ENCODE assay signal across 10 cellular contexts in the genomic region with DNA sequence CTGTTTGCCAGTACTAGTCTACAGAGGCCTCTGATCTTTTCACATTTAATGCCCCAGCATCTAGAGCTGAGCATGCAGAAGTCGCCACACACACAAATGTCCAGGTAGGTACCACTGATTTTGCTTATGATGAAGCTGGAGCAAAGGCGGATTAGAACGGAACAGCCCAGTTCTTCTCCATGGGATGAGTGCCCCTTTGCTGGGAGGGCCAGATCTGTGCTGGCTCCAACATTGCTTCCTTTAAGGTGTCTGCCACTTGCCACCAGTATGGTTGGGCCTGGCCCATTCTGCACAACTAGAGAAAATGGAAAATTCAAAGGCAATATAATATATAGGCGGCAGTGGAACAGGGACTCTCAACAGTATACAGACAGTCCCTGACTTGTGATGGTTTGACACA. TPM values are rescaled to one million over a fixed set of nuclear protein-coding genes. Genes with fewer than 3 reads are reported as not detected.
DNase-seq lines count a peak whose midpoint lies in the region; ATAC-seq and TF ChIP-seq lines count a peak whose summit lies in the region.
"Had no signal": no experiment of that assay in that cellular context is flagged by ENCODE, and none has a peak within 500 bp of the region (broad histone marks: within the 10 kb centered on the region; RNA-seq: fewer than 3 reads in every experiment).

No MANE protein-coding gene starts in this region.

- H3K36me3 ChIP-seq in DND-41 (ENCODE audit: insufficient read depth, low read length) (peaks cover 4% of the 10 kb centered on the region), OCI-LY7 (ENCODE audit: insufficient read depth, low read length) (no peaks in the 10 kb centered on the region; the same call in 1 of the 2 replicates), esophagus muscularis mucosa (no peaks in the 10 kb centered on the region), skeletal muscle tissue (ENCODE audit: control insufficient read depth in 3 of 3, insufficient read depth in 3 of 3, low read length in 3 of 3) (peaks cover 0 to 4% (median 0%) of the 10 kb centered on the region in 3 donors)
- H3K36me3 ChIP-seq: upper lobe of right lung had no signal

- DNase-seq in DND-41 (no peak), OCI-LY7 (ENCODE audit: low spot score) (no peak), esophagus muscularis mucosa (ENCODE audit: extremely low spot score) (no peak), NCI-H2107 treated with DMSO at 0.1 percent for 48 hours (lab: John Stamatoyannopoulos, UW; ENCODE audit: unreplicated experiment) (no peak), caudate nucleus (lab: John Stamatoyannopoulos, UW) (no peak)
- DNase-seq: NCI-H69, upper lobe of right lung had no signal

- H3K27me3 ChIP-seq in DND-41 (ENCODE audit: insufficient read depth, low read length, poor library complexity) (no peaks in the 10 kb centered on the region), esophagus muscularis mucosa (no peaks in the 10 kb centered on the region), skeletal muscle tissue (ENCODE audit: control insufficient read depth in 3 of 3, insufficient read depth in 3 of 3, low read length in 3 of 3) (no peaks in the 10 kb centered on the region)
- H3K27me3 ChIP-seq: hepatocyte, upper lobe of right lung had no signal

- TF ChIP-seq EP300 in esophagus muscularis mucosa (IDR thresholded peaks at IDR 0.05) = no peak

- TF ChIP-seq POLR2A in esophagus muscularis mucosa (IDR thresholded peaks at IDR 0.05; ENCODE audit: low read depth) = no peak

- CTCF ChIA-PET in OCI-LY7 (lab: Charles Lee; ENCODE audit: unreplicated experiment) = no interaction called here

- H3K9me3 ChIP-seq in DND-41 (ENCODE audit: insufficient read depth, low read length, severe bottlenecking) (no peaks in the 10 kb centered on the region), OCI-LY7 (ENCODE audit: low read length) (no peaks in the 10 kb centered on the region), esophagus muscularis mucosa (no peaks in the 10 kb centered on the region), skeletal muscle tissue (ENCODE audit: control insufficient read depth in 3 of 3, low read length in 3 of 3) (no peaks in the 10 kb centered on the region)
- H3K9me3 ChIP-seq: upper lobe of right lung had no signal

- H3K4me2 ChIP-seq in DND-41 (ENCODE audit: insufficient read depth, low read length) = peak overlapping the region; percentile 83
- peak overlapping the region; percentile 92 for H3K4me2 ChIP-seq in OCI-LY7 (ENCODE audit: low read length)

- ATAC-seq in DND-41 (ENCODE audit: insufficient read depth, low read depth) = no peak
- no peak for ATAC-seq in GM18502 (IDR thresholded peaks at IDR 0.05; ENCODE audit: poor library complexity, unreplicated experiment)
- ATAC-seq: upper lobe of right lung had no signal

- TF ChIP-seq CTCF in DND-41 (IDR thresholded peaks at IDR 0.05; ENCODE audit: borderline replicate concordance, extremely low read depth, low read length, poor library complexity, severe bottlenecking) (no peak), OCI-LY7 (conservative IDR thresholded peaks at IDR 0.05; ENCODE audit: low read length) (no peak), esophagus muscularis mucosa (IDR thresholded peaks at IDR 0.05) (no peak)

- POLR2A ChIA-PET in OCI-LY7 (lab: Charles Lee) = interaction anchor here (3.0 kb wide), 1 partner anchor 11 kb away, joined by 17 read pairs; no protein-coding TSS in a partner anchor

- peaks cover 11% of the 10 kb centered on the region for H4K20me1 ChIP-seq in DND-41 (ENCODE audit: insufficient read depth, low read length)
- H4K20me1 ChIP-seq in OCI-LY7 (ENCODE audit: insufficient read depth, low read length) = no peaks in the 10 kb centered on the region

- H3K27ac ChIP-seq in DND-41 (ENCODE audit: low read length) (no peak overlapping the region), OCI-LY7 (ENCODE audit: low read depth, low read length, poor library complexity, severe bottlenecking) (no peak overlapping the region), esophagus muscularis mucosa (replicated peaks in 1 of 4) (peak overlapping the region; percentile 98 to 100 (median 100)), skeletal muscle tissue (ENCODE audit: low read depth, low read length) (no peak overlapping the region), caudate nucleus (ENCODE audit: low read depth, low read length) (no peak overlapping the region)

- H3K4me3 ChIP-seq in DND-41 (ENCODE audit: low read depth in 1 of 2, low read length in 2 of 2) = peak overlapping the region in 1 of 2 experiments; percentile 86; a peak in 1 of 4 replicates
- no peak overlapping the region for H3K4me3 ChIP-seq in OCI-LY7 (ENCODE audit: low read depth, low read length, poor library complexity, severe bottlenecking)
- no peak overlapping the region for H3K4me3 ChIP-seq in esophagus muscularis mucosa
- H3K4me3 ChIP-seq in skeletal muscle tissue (ENCODE audit: low read length in 3 of 3) = peak overlapping the region; percentile 65 to 99 (median 73)

- H3K79me2 ChIP-seq in DND-41 (ENCODE audit: insufficient read depth, low read length) (peaks cover 23% of the 10 kb centered on the region), OCI-LY7 (ENCODE audit: insufficient read depth, low read depth, low read length) (no peaks in the 10 kb centered on the region)

- WGBS in esophagus muscularis mucosa = 97% methylated on average over 4 of the region's 4 CpGs

- BruUV-seq in OCI-LY7 (replicated peaks; lab: Mats Ljungman, UMichigan) = no TSS peak

- H3K4me1 ChIP-seq in DND-41 (ENCODE audit: insufficient read depth, low read length) (peaks cover 36% of the 10 kb centered on the region), OCI-LY7 (ENCODE audit: insufficient read depth, low read length, poor library complexity, severe bottlenecking) (peaks cover 14% of the 10 kb centered on the region), esophagus muscularis mucosa (peaks cover 63 to 73% (median 68%) of the 10 kb centered on the region in 4 donors), skeletal muscle tissue (ENCODE audit: control insufficient read depth in 3 of 3, insufficient read depth in 3 of 3, low read length in 3 of 3) (peaks cover 54 to 59% (median 58%) of the 10 kb centered on the region in 3 donors)

- H3K9ac ChIP-seq in DND-41 (ENCODE audit: low read depth, low read length) (peak overlapping the region; percentile 61; the same call in 1 of the 2 replicates), skeletal muscle tissue (ENCODE audit: low read depth in 1 of 3, low read length in 3 of 3) (peak overlapping the region in 1 of 3 donors; percentile 79)

- H3K9me2 ChIP-seq in OCI-LY7 (ENCODE audit: insufficient read depth, low read length) = no peaks in the 10 kb centered on the region

- intact Hi-C loops in OCI-LY7 (cut with micrococcal nuclease; ENCODE audit: unreplicated experiment) (loop anchor here (5.0 kb wide), 3 partner anchors 189 to 686 kb away; a partner anchor contains a TSS), esophagus muscularis mucosa (cut with DNase I) (no loop called here)

- H2AFZ ChIP-seq in DND-41 (ENCODE audit: low read depth, low read length) (no peak overlapping the region), OCI-LY7 (ENCODE audit: low read length) (no peak overlapping the region)
- H2AFZ ChIP-seq: hepatocyte had no signal

RNA-seq across cellular contexts. Expression of a gene that starts 2.2 kb away (rescaled TPM):
- 17.7 and 22.2 TPM in 2 replicates for total RNA-seq in OCI-LY7 (2014; rRNA removed; shearing (Covaris generic))
- total RNA-seq in OCI-LY7 (2022) (58.7 and 60.0 TPM in 2 replicates), esophagus muscularis mucosa (10 to 100 TPM; 10.8 to 17.4 (median 13.8) TPM), skeletal muscle tissue (5.2 TPM)

Comparison
In these comparisons a context has a peak if more than half of its experiments do, and no peak if none do; other contexts are left out.
1. H3K27ac ChIP-seq: peak in esophagus muscularis mucosa (4 of 4); none in DND-41 (single experiment), OCI-LY7 (single experiment), skeletal muscle tissue (single experiment) and caudate nucleus (single experiment).
2. H3K4me3 ChIP-seq: peak in skeletal muscle tissue (3 of 3); none in OCI-LY7 (single experiment) and esophagus muscularis mucosa (0 of 4).